In genomic region chr6:142569676-142570075, GRCh38 we compare ENCODE assay signal across 10 cellular contexts.
DNase-seq lines count a peak whose midpoint lies in the region; ATAC-seq and TF ChIP-seq lines count a peak whose summit lies in the region.
"Had no signal": no experiment of that assay in that cellular context is flagged by ENCODE, and none has a peak within 500 bp of the region (broad histone marks: within the 10 kb centered on the region; RNA-seq: fewer than 3 reads in every experiment).

No MANE protein-coding gene starts in this region.

- H3K36me3 Mint-ChIP-seq in stimulated activated effector memory CD8-positive, alpha-beta T cell treated with anti-CD3 and anti-CD28 coated beads, Interleukin-12 subunit alpha, Interleukin-12 subunit beta, amount 100 ng/mL, for 72 hours: no peaks in the 10 kb centered on the region
- no peaks in the 10 kb centered on the region for H3K36me3 Mint-ChIP-seq in stimulated activated naive B cell treated with anti-CD40 and anti-IgM and Interleukin-4, amounts not matched to agents 10 μg/mL and 1 μg/mL and 100 μg/mL, for 72 hours

- no peaks in the 10 kb centered on the region for H3K9me2 ChIP-seq in hepatocyte (replicated peaks; ENCODE audit: insufficient read depth)

- H3K27me3 ChIP-seq in hepatocyte: no peaks in the 10 kb centered on the region

- H4K20me1 ChIP-seq in hepatocyte (ENCODE audit: insufficient read depth, poor library complexity, severe bottlenecking): no peaks in the 10 kb centered on the region

- WGBS in hepatocyte (ENCODE audit: low lambda C conversion rate, missing lambda C conversion rate): 4% methylated on average over 1 of the region's 1 CpG

- H2AFZ ChIP-seq in hepatocyte: peak overlapping the region; percentile 4

- H3K27ac ChIP-seq in VCaP (peak overlapping the region; percentile 29), hepatocyte (peak overlapping the region; percentile 68)

- H3K4me1 Mint-ChIP-seq in stimulated activated effector memory CD8-positive, alpha-beta T cell treated with anti-CD3 and anti-CD28 coated beads, Interleukin-12 subunit alpha, Interleukin-12 subunit beta, amount 100 ng/mL, for 72 hours: peaks cover 14% of the 10 kb centered on the region
- H3K4me1 Mint-ChIP-seq in stimulated activated naive B cell treated with anti-CD40 and anti-IgM and Interleukin-4, amounts not matched to agents 10 μg/mL and 1 μg/mL and 100 μg/mL, for 72 hours: no peaks in the 10 kb centered on the region

- peak; percentile 34 for ATAC-seq in stimulated activated effector memory CD8-positive, alpha-beta T cell treated with anti-CD3 and anti-CD28 coated beads, Interleukin-12 subunit alpha, Interleukin-12 subunit beta, amount 100 ng/mL, for 72 hours
- no peak for ATAC-seq in stimulated activated naive B cell treated with anti-CD40 and anti-IgM and Interleukin-4, amounts not matched to agents 10 μg/mL and 1 μg/mL and 100 μg/mL, for 72 hours (replicated peaks)

- no peaks in the 10 kb centered on the region for H3K36me3 ChIP-seq in hepatocyte (replicated peaks; ENCODE audit: insufficient read depth, low read depth)

- TF ChIP-seq CTCF in VCaP (conservative IDR thresholded peaks at IDR 0.05) (no peak), hepatocyte (IDR thresholded peaks at IDR 0.05; ENCODE audit: poor library complexity) (no peak)

- no peak overlapping the region for H3K4me3 ChIP-seq in hepatocyte

- H3K4me1 ChIP-seq in hepatocyte (ENCODE audit: insufficient read depth): peaks cover 12% of the 10 kb centered on the region

- H3K4me2 ChIP-seq in hepatocyte: no peak overlapping the region

- DNase-seq in DMS53 (lab: John Stamatoyannopoulos, UW): peak; percentile 13
- no peak for DNase-seq in DMS53 treated with DMSO at 0.1 percent for 48 hours (lab: John Stamatoyannopoulos, UW; ENCODE audit: unreplicated experiment)
- no peak for DNase-seq in hepatocyte (ENCODE audit: low spot score)
- DNase-seq in stimulated activated effector memory CD8-positive, alpha-beta T cell treated with anti-CD3 and anti-CD28 coated beads, Interleukin-12 subunit alpha, Interleukin-12 subunit beta, amount 100 ng/mL, for 72 hours (ENCODE audit: low spot score in 2 of 2): no peak
- no peak for DNase-seq in stimulated activated naive B cell treated with anti-CD40 and anti-IgM and Interleukin-4, amounts not matched to agents 10 μg/mL and 1 μg/mL and 100 μg/mL, for 72 hours
- DNase-seq in HUDEP-2 (lab: John Stamatoyannopoulos, UW; ENCODE audit: unreplicated experiment in 76 of 76): no peak
- no peak for DNase-seq in effector CD8-positive, alpha-beta T cell (lab: John Stamatoyannopoulos, UW)
- DNase-seq: 8988T, NCI-H1092 treated with DMSO at 0.1 percent for 48 hours had no signal

- H3K27me3 Mint-ChIP-seq in stimulated activated naive B cell treated with anti-CD40 and anti-IgM and Interleukin-4, amounts not matched to agents 10 μg/mL and 1 μg/mL and 100 μg/mL, for 72 hours: no peaks in the 10 kb centered on the region

- peak overlapping the region; percentile 64 for H3K27ac Mint-ChIP-seq in stimulated activated effector memory CD8-positive, alpha-beta T cell treated with anti-CD3 and anti-CD28 coated beads, Interleukin-12 subunit alpha, Interleukin-12 subunit beta, amount 100 ng/mL, for 72 hours
- H3K27ac Mint-ChIP-seq in stimulated activated naive B cell treated with anti-CD40 and anti-IgM and Interleukin-4, amounts not matched to agents 10 μg/mL and 1 μg/mL and 100 μg/mL, for 72 hours: no peak overlapping the region

- H3K79me2 ChIP-seq in hepatocyte: no peaks in the 10 kb centered on the region

- no peaks in the 10 kb centered on the region for H3K9me3 ChIP-seq in hepatocyte (ENCODE audit: low read depth)

- peaks cover 3% of the 10 kb centered on the region for H3K9me3 Mint-ChIP-seq in stimulated activated effector memory CD8-positive, alpha-beta T cell treated with anti-CD3 and anti-CD28 coated beads, Interleukin-12 subunit alpha, Interleukin-12 subunit beta, amount 100 ng/mL, for 72 hours
- peaks cover 13 to 14% of the 10 kb centered on the region in 2 donors for H3K9me3 Mint-ChIP-seq in stimulated activated naive B cell treated with anti-CD40 and anti-IgM and Interleukin-4, amounts not matched to agents 10 μg/mL and 1 μg/mL and 100 μg/mL, for 72 hours

- H3K4me3 Mint-ChIP-seq in stimulated activated effector memory CD8-positive, alpha-beta T cell treated with anti-CD3 and anti-CD28 coated beads, Interleukin-12 subunit alpha, Interleukin-12 subunit beta, amount 100 ng/mL, for 72 hours: no peak overlapping the region
- H3K4me3 Mint-ChIP-seq in stimulated activated naive B cell treated with anti-CD40 and anti-IgM and Interleukin-4, amounts not matched to agents 10 μg/mL and 1 μg/mL and 100 μg/mL, for 72 hours: no peak overlapping the region
